Comparison of ENCODE assay signal across 1 cellular context in genomic region chr4:158929939-158930344, GRCh38.
TF ChIP-seq lines count a peak whose summit lies in the region.

No MANE protein-coding gene starts in this region.

TF ChIP-seq in K562, 482 proteins besides CTCF, POLR2A, EP300 and RAD21 (continued from another document):
- TF ChIP-seq CHAMP1 (IDR thresholded peaks at IDR 0.05) (no peak), ZNF431 (CRISPR knock-in tag; IDR thresholded peaks at IDR 0.05) (no peak), HIVEP1 (CRISPR knock-in tag; IDR thresholded peaks at IDR 0.05) (no peak), TRIM28 (IDR thresholded peaks at IDR 0.05) (no peak), BACH1 (tag; IDR thresholded peaks at IDR 0.05) (no peak), BRCA1 (IDR thresholded peaks at IDR 0.05) (no peak), BRCA1 (CRISPR knock-in tag; IDR thresholded peaks at IDR 0.05) (no peak), SMARCA4 (IDR thresholded peaks at IDR 0.05) (peak; percentile 48; the same call in 1 of the 2 replicates), MTF1 (CRISPR knock-in tag; IDR thresholded peaks at IDR 0.05; ENCODE audit: borderline replicate concordance) (no peak), DIDO1 (tag; IDR thresholded peaks at IDR 0.05; ENCODE audit: low read depth) (no peak), BCLAF1 (IDR thresholded peaks at IDR 0.05; ENCODE audit: borderline replicate concordance in 1 of 2, control insufficient read depth in 1 of 2, low read depth in 2 of 2, low read length in 1 of 2) (no peak), TEAD1 (CRISPR knock-in tag; IDR thresholded peaks at IDR 0.05) (peak; percentile 42 to 64; a peak in 2 of 4 replicates), NFYB (IDR thresholded peaks at IDR 0.05; ENCODE audit: extremely low read depth, insufficient read length) (no peak), ADNP (tag; IDR thresholded peaks at IDR 0.05) (peak; percentile 11; the same call in 1 of the 2 replicates), TEAD2 (tag; IDR thresholded peaks at IDR 0.05) (peak; percentile 83), HNRNPH1 (optimal IDR thresholded peaks at IDR 0.05; ENCODE audit: low read depth, low read length) (no peak), CTBP1 (IDR thresholded peaks at IDR 0.05; ENCODE audit: borderline replicate concordance) (peak; percentile 47; the same call in 1 of the 2 replicates), CEBPG (CRISPR knock-in tag; IDR thresholded peaks at IDR 0.05) (no peak), CEBPG (tag; conservative IDR thresholded peaks at IDR 0.05 in 1 of 2, IDR thresholded peaks at IDR 0.05 in 1 of 2) (peak in 1 of 2 experiments; percentile 31; a peak in 2 of 4 replicates), RHOXF2B (CRISPR knock-in tag; conservative IDR thresholded peaks at IDR 0.05) (no peak), ZNF212 (CRISPR knock-in tag; IDR thresholded peaks at IDR 0.05) (peak; percentile 87; the same call in 1 of the 2 replicates), HNRNPUL1 (IDR thresholded peaks at IDR 0.05; ENCODE audit: low read length) (no peak), ZNF561 (CRISPR knock-in tag; conservative IDR thresholded peaks at IDR 0.05) (no peak), TCF3 (CRISPR knock-in tag; IDR thresholded peaks at IDR 0.05) (no peak), RNF219 (CRISPR knock-in tag; IDR thresholded peaks at IDR 0.05) (no peak), SPI1 (IDR thresholded peaks at IDR 0.05; ENCODE audit: borderline replicate concordance, low read depth, low read length) (no peak), THRA (IDR thresholded peaks at IDR 0.05) (no peak), NONO (IDR thresholded peaks at IDR 0.05; ENCODE audit: low read depth in 2 of 2, low read length in 1 of 2) (no peak), MLX (CRISPR knock-in tag; conservative IDR thresholded peaks at IDR 0.05) (no peak), CREM (IDR thresholded peaks at IDR 0.05; ENCODE audit: low read depth) (no peak)
